In genomic region chr16:9078467-9079429, GRCh38 we compare ENCODE assay signal across 8 cellular contexts. TPM values are rescaled to one million over a fixed set of nuclear protein-coding genes. Genes with fewer than 3 reads are reported as not detected.
DNase-seq lines count a peak whose midpoint lies in the region; ATAC-seq, FAIRE-seq and TF ChIP-seq lines count a peak whose summit lies in the region.
"Not testable (repeated sequence)": the region's sequence is repeated elsewhere in the genome, so short reads cannot be mapped to it uniquely, and the experiment has no call there.

No MANE protein-coding gene starts in this region.

- H3K9me3 Mint-ChIP-seq in activated naive CD4-positive, alpha-beta T cell treated with anti-CD3 and anti-CD28 coated beads, Interleukin-2, amount 50 U/mL, for 72 hours, result peaks cover 13 to 14% of the 10 kb centered on the region in 2 donors

- H3K27ac ChIP-seq in neutrophil, result peak overlapping the region; percentile 96

- not testable (repeated sequence) for TF ChIP-seq CTCF in neutrophil (IDR thresholded peaks at IDR 0.05)

- peaks cover 24 to 27% of the 10 kb centered on the region in 2 donors for H3K36me3 Mint-ChIP-seq in activated naive CD4-positive, alpha-beta T cell treated with anti-CD3 and anti-CD28 coated beads, Interleukin-2, amount 50 U/mL, for 72 hours

- H3K4me3 ChIP-seq in neutrophil (ENCODE audit: low read depth in 1 of 2, low read length in 1 of 2), result peak overlapping the region; percentile 2 to 37

- TF ChIP-seq POLR2A in GM12891 (IDR thresholded peaks at IDR 0.05; ENCODE audit: low read depth, low read length), result not testable (repeated sequence)

- peak overlapping the region; percentile 90 to 92 for H3K27ac Mint-ChIP-seq in activated naive CD4-positive, alpha-beta T cell treated with anti-CD3 and anti-CD28 coated beads, Interleukin-2, amount 50 U/mL, for 72 hours

- ATAC-seq in HG02763 (IDR thresholded peaks at IDR 0.05; ENCODE audit: unreplicated experiment), result peak; percentile 52
- peak; percentile 82 to 99 for ATAC-seq in activated naive CD4-positive, alpha-beta T cell treated with anti-CD3 and anti-CD28 coated beads, Interleukin-2, amount 50 U/mL, for 72 hours

- DNase-seq in A172 (ENCODE audit: low spot score) (peak; percentile 98), GM12891 (ENCODE audit: insufficient read length, low spot score) (peak; percentile 16), NCI-H2171 (lab: John Stamatoyannopoulos, UW) (peak; percentile 45), SW 1271 (lab: John Stamatoyannopoulos, UW) (peak; percentile 26 to 51), globus pallidus (ENCODE audit: low spot score) (peak; percentile 36)
- peak in 1 of 2 donors; percentile 47 for DNase-seq in activated naive CD4-positive, alpha-beta T cell treated with anti-CD3 and anti-CD28 coated beads, Interleukin-2, amount 50 U/mL, for 72 hours (ENCODE audit: low spot score in 2 of 2)

- H3K4me1 ChIP-seq in neutrophil (ENCODE audit: control insufficient read depth in 1 of 2, insufficient read depth in 1 of 2, low read depth in 1 of 2, low read length in 1 of 2), result peaks cover 59 to 66% of the 10 kb centered on the region in 2 experiments

- not testable (repeated sequence) for H3K27me3 ChIP-seq in neutrophil

- H3K36me3 ChIP-seq in neutrophil, result not testable (repeated sequence)

- H3K9me3 ChIP-seq in neutrophil, result not testable (repeated sequence)

- not testable (repeated sequence) for FAIRE-seq in GM12891 (lab: Jason Lieb, UNC)

TF ChIP-seq in GM12891, 5 proteins besides CTCF, POLR2A, EP300 and RAD21:
- peak; percentile 71 for TF ChIP-seq SPI1 (IDR thresholded peaks at IDR 0.05; ENCODE audit: low read depth, low read length)

RNA-seq across cellular contexts. Expression of gene HAPSTR1, which starts 12.7 kb away (rescaled TPM):
- total RNA-seq in A172 (2014; rRNA removed; shearing (Covaris generic)), result 66.3 and 79.6 TPM in 2 replicates
- polyA plus RNA-seq in GM12891 (2012; ENCODE audit: low read depth, missing spikeins), result 14.5 TPM
- total RNA-seq in activated naive CD4-positive, alpha-beta T cell treated with anti-CD3 and anti-CD28 coated beads, Interleukin-2, amount 50 U/mL, for 72 hours, result 10 to 100 TPM; 48.9 to 52.7 TPM
